ENCODE assay signal across 7 cellular contexts in the genomic region with DNA sequence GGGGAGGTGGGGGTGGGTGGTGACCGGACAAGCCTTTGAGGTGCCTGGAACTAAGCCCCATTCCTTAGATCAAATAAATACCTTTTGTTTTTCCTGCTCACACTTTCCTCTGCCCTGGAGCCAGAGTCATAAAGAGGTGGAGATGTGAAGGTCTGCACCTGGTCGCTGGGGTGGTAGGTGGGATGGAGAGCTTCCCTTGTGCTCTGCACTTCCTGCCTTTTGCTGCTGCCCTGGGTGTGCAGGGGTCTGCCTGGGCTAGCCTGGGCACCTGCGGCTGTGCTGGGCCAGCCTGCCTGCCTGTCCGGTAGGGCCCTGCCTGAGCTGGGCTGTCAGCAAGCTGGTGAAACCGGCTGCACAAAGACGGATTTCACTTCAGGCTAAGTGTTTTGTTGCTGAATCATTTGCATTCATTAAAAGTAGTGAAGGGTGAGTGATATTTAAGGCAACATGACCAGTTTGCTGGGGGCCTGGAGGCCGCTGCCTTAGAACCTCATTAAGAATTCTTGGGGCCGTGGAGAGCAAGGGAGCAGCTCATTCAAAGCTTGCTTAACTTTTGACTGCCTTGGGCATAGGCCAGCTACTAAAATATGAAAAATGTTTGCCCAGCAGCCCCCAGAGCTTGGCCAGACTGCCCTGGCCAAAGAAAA. TPM values are rescaled to one million over a fixed set of nuclear protein-coding genes. Genes with fewer than 3 reads are reported as not detected.
DNase-seq lines count a peak whose midpoint lies in the region; ATAC-seq and TF ChIP-seq lines count a peak whose summit lies in the region.

No MANE protein-coding gene starts in this region.

- peak overlapping the region; percentile 77 to 96 (median 92); a peak in 6 of 7 replicates for H3K27ac Mint-ChIP-seq in H9

- H3K4me2 ChIP-seq in H9 (ENCODE audit: insufficient read depth, insufficient read length, low read length) = no peak overlapping the region
- peak overlapping the region; percentile 59 for H3K4me2 ChIP-seq in hepatocyte

- ATAC-seq in HG02623 (IDR thresholded peaks at IDR 0.05; ENCODE audit: unreplicated experiment) = no peak

- H3K9ac ChIP-seq in H9 (ENCODE audit: extremely low read depth, insufficient read length, low read length) = no peak overlapping the region

- no peaks in the 10 kb centered on the region for H3K9me3 Mint-ChIP-seq in H9

- no peak overlapping the region for H2BK20ac ChIP-seq in H9 (ENCODE audit: low read depth, low read length, poor library complexity, severe bottlenecking)

- no peak overlapping the region; the same call in 1 of the 2 replicates for H3K14ac ChIP-seq in H9 (ENCODE audit: insufficient read depth, low read length)

- H4K91ac ChIP-seq in H9 (ENCODE audit: insufficient read length, low read depth, low read length) = no peak overlapping the region

- no peaks in the 10 kb centered on the region for H3K36me3 ChIP-seq in hepatocyte (replicated peaks; ENCODE audit: insufficient read depth, low read depth)
- H3K36me3 ChIP-seq in thyroid gland = no peaks in the 10 kb centered on the region

- no CpG with 5 or more reads among the region's 8 CpGs for WGBS in H9 (ENCODE audit: extremely low coverage, insufficient read length, low lambda C conversion rate)
- 45% methylated on average over 8 of the region's 8 CpGs for WGBS in hepatocyte (ENCODE audit: low lambda C conversion rate, missing lambda C conversion rate)
- 12 to 18% methylated on average over 8 of the region's 8 CpGs for WGBS in thyroid gland, 2 donors

- peak in 1 of 2 donors; percentile 49 for TF ChIP-seq POLR2A in thyroid gland (IDR thresholded peaks at IDR 0.05)

- no peak overlapping the region for H2BK120ac ChIP-seq in H9 (ENCODE audit: low read depth, low read length, poor library complexity, severe bottlenecking)

- peak overlapping the region in 1 of 2 experiments; percentile 38; a peak in 2 of 5 replicates for H3K4me3 Mint-ChIP-seq in H9

- no peak overlapping the region for H3K18ac ChIP-seq in H9 (ENCODE audit: insufficient read length, low read depth, low read length)

- no peaks in the 10 kb centered on the region for H3K36me3 Mint-ChIP-seq in H9 (ENCODE audit: insufficient read depth in 1 of 3, low read depth in 3 of 3)

- H3K23me2 ChIP-seq in H9 (ENCODE audit: insufficient read length, low read depth, low read length, poor library complexity, severe bottlenecking) = no peaks in the 10 kb centered on the region

- no peak overlapping the region for H3K4ac ChIP-seq in H9 (ENCODE audit: low read depth, low read length)

- H3K4me3 ChIP-seq in hepatocyte (no peak overlapping the region), thyroid gland (replicated peaks in 1 of 3) (no peak overlapping the region)

- H3K4me1 ChIP-seq in H9 (ENCODE audit: insufficient read depth, low read length) (peaks cover 17% of the 10 kb centered on the region), hepatocyte (ENCODE audit: insufficient read depth) (peaks cover 34% of the 10 kb centered on the region), thyroid gland (peaks cover 30 to 41% of the 10 kb centered on the region in 2 donors)

- no peak overlapping the region for H3K56ac ChIP-seq in H9 (ENCODE audit: insufficient read length, low read depth, low read length)

- no peaks in the 10 kb centered on the region for H4K20me1 ChIP-seq in H9 (ENCODE audit: control insufficient read depth, insufficient read depth, insufficient read length)
- no peaks in the 10 kb centered on the region for H4K20me1 ChIP-seq in hepatocyte (ENCODE audit: insufficient read depth, poor library complexity, severe bottlenecking)

- no peak overlapping the region for H2AK5ac ChIP-seq in H9 (ENCODE audit: insufficient read length, low read length)

- no peaks in the 10 kb centered on the region for H3K79me1 ChIP-seq in H9 (ENCODE audit: insufficient read depth, low read depth, low read length, poor library complexity, severe bottlenecking)

- no peak overlapping the region for H3K23ac ChIP-seq in H9 (ENCODE audit: insufficient read length, low read depth, low read length)

- no peak overlapping the region for H3T11ph ChIP-seq in H9 (ENCODE audit: low read length)

- H3K9me2 ChIP-seq in hepatocyte (replicated peaks; ENCODE audit: insufficient read depth) = no peaks in the 10 kb centered on the region

- peaks cover 7% of the 10 kb centered on the region; the same call in 1 of the 2 replicates for H3K79me2 ChIP-seq in H9 (ENCODE audit: insufficient read depth, low read length)
- H3K79me2 ChIP-seq in hepatocyte = peaks cover 98% of the 10 kb centered on the region

- no peak overlapping the region for H2BK12ac ChIP-seq in H9 (ENCODE audit: insufficient read length, low read depth, low read length)

- no peak overlapping the region for H2AFZ ChIP-seq in H9 (ENCODE audit: low read length)
- H2AFZ ChIP-seq in hepatocyte = no peak overlapping the region

- intact Hi-C loops in thyroid gland (cut with DNase I) = no loop called here

- peak; percentile 66 for DNase-seq in H9
- DNase-seq in hepatocyte (ENCODE audit: low spot score) = peak; percentile 54
- DNase-seq in thyroid gland = peak; percentile 82
- no peak for DNase-seq in NCI-H345 (lab: John Stamatoyannopoulos, UW)
- DNase-seq in 8988T = no peak

- no peak overlapping the region for H2BK15ac ChIP-seq in H9 (ENCODE audit: low read depth, low read length)

- no peak overlapping the region for H4K5ac ChIP-seq in H9 (ENCODE audit: insufficient read length, low read depth, low read length)

- no peaks in the 10 kb centered on the region for H3K27me3 Mint-ChIP-seq in H9 (ENCODE audit: low read depth)

- H3K27me3 ChIP-seq in H9 (ENCODE audit: insufficient read depth, low read length) (no peaks in the 10 kb centered on the region), hepatocyte (no peaks in the 10 kb centered on the region), thyroid gland (no peaks in the 10 kb centered on the region)

- H4K8ac ChIP-seq in H9 (replicated peaks; ENCODE audit: insufficient read length, low read depth, low read length) = no peak overlapping the region

- H3K9me3 ChIP-seq in H9 (ENCODE audit: control insufficient read depth, low read depth, low read length) = no peaks in the 10 kb centered on the region
- H3K9me3 ChIP-seq in hepatocyte (ENCODE audit: low read depth) = no peaks in the 10 kb centered on the region
- no peaks in the 10 kb centered on the region for H3K9me3 ChIP-seq in thyroid gland

- H2BK5ac ChIP-seq in H9 (ENCODE audit: insufficient read length, low read length) = no peak overlapping the region

- TF ChIP-seq CTCF in H9 (conservative IDR thresholded peaks at IDR 0.05) (no peak), VCaP (conservative IDR thresholded peaks at IDR 0.05) (no peak), hepatocyte (IDR thresholded peaks at IDR 0.05; ENCODE audit: poor library complexity) (no peak), thyroid gland (IDR thresholded peaks at IDR 0.05) (no peak)

- no peak overlapping the region for H3K27ac ChIP-seq in H9 (ENCODE audit: insufficient read length, low read depth, low read length)
- H3K27ac ChIP-seq in VCaP = peak overlapping the region; percentile 58
- H3K27ac ChIP-seq in hepatocyte = peak overlapping the region; percentile 45
- H3K27ac ChIP-seq in thyroid gland = peak overlapping the region; percentile 76 to 91 (median 80)

- peaks cover 46 to 53% of the 10 kb centered on the region in 2 experiments for H3K4me1 Mint-ChIP-seq in H9

RNA-seq across cellular contexts. Expression of gene PTK7, which starts 20.5 kb away (rescaled TPM):
- total RNA-seq in H9 (2021) (126 and 128 TPM in 2 replicates), hepatocyte (108 and 127 TPM in 2 replicates), thyroid gland (10 to 100 TPM; 43.8 to 58.9 (median 55.0) TPM)
- 159 and 162 TPM in 2 replicates for polyA plus RNA-seq in hepatocyte

RNA-seq across cellular contexts. Expression of gene KLC4, which starts 37.1 kb away (rescaled TPM):
- total RNA-seq in H9 (2021) = 29.7 TPM in 2 replicates
- total RNA-seq in hepatocyte = 73.4 and 73.5 TPM in 2 replicates
- 67.5 and 68.9 TPM in 2 replicates for polyA plus RNA-seq in hepatocyte
- total RNA-seq in thyroid gland = 10 to 100 TPM; 23.4 to 41.0 (median 30.4) TPM

RNA-seq across cellular contexts. Expression of gene MRPL2, which starts 37.3 kb away (rescaled TPM):
- total RNA-seq in H9 (2021) = 71.9 and 74.4 TPM in 2 replicates
- total RNA-seq in hepatocyte = 24.7 and 28.8 TPM in 2 replicates
- polyA plus RNA-seq in hepatocyte = 68.4 and 81.8 TPM in 2 replicates
- 10 to 100 TPM; 12.9 to 31.9 (median 17.7) TPM for total RNA-seq in thyroid gland

RNA-seq across cellular contexts. Expression of gene CUL7, which starts 42.9 kb away (rescaled TPM):
- total RNA-seq in H9 (2021) = 23.5 and 24.5 TPM in 2 replicates
- total RNA-seq in hepatocyte = 46.1 and 58.2 TPM in 2 replicates
- polyA plus RNA-seq in hepatocyte = 39.2 and 46.4 TPM in 2 replicates
- 10 to 100 TPM; 20.7 to 39.6 (median 28.6) TPM for total RNA-seq in thyroid gland

Comparison
In these comparisons a context has a peak if more than half of its experiments do, and no peak if none do; other contexts are left out.
1. DNase-seq: peak in H9 (single experiment), hepatocyte (single experiment) and thyroid gland (2 of 2); none in NCI-H345 (single experiment) and 8988T (single experiment).